In the genomic region with DNA sequence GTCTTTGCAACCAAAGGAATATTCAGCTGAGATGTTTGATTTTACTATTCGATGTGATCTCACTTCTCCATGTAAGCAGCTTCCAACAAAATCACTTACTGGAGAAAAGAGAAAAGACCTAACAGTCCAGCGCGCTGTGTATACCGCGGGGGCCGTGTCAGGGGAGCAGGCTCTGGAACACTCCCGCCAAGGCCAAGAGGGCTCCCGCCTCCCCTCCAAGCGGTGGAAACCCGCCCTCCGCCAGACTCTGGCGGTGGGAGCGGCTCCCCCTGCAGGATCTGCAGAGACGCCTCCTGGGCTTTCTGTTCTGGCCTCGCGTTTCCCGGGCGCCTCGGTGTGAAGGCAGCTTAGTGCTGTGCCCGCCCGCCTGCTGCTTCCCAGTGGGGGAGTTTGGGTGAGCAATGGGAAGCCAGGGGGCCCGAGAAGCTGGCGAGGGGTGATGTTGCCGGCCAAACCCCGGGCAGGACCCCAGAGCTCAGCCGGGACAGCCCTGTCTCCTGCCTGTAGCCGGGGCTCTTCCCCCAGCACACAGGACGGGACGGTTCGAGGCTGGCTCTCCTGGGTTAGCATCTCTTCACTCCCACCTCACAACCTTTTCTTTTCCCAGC, we compare ENCODE assay signal across 8 cellular contexts. TPM values are rescaled to one million over a fixed set of nuclear protein-coding genes. Genes with fewer than 3 reads are reported as not detected.
A peak's percentile ranks its signal among the peaks of the same experiment; 100 is the strongest.
DNase-seq lines count a peak whose midpoint lies in the region; ATAC-seq and TF ChIP-seq lines count a peak whose summit lies in the region.

No MANE protein-coding gene starts in this region.

- no peak overlapping the region for H3K27ac ChIP-seq in CD8-positive, alpha-beta T cell (ENCODE audit: low read depth, low read length)
- peak overlapping the region in 2 of 59 donors; percentile 33 to 35 for H3K27ac ChIP-seq in dorsolateral prefrontal cortex
- no peak overlapping the region for H3K27ac ChIP-seq in lower lobe of right lung

- no peaks in the 10 kb centered on the region for H3K9me3 ChIP-seq in CD8-positive, alpha-beta T cell (ENCODE audit: low read length)
- no peaks in the 10 kb centered on the region for H3K9me3 ChIP-seq in lower lobe of right lung

- H3K36me3 Mint-ChIP-seq in CD8-positive, alpha-beta T cell = no peaks in the 10 kb centered on the region
- H3K36me3 Mint-ChIP-seq in activated CD4-positive, alpha-beta memory T cell treated with anti-CD3 and anti-CD28 coated beads, Interleukin-2, amount 10 ng/mL, durations not matched to agents 7 days and 5 days (ENCODE audit: low read depth) = no peaks in the 10 kb centered on the region

- peaks cover 18% of the 10 kb centered on the region for H3K27me3 ChIP-seq in CD8-positive, alpha-beta T cell (ENCODE audit: insufficient read depth, low read length)
- peaks cover 0 to 6% (median 0%) of the 10 kb centered on the region in 45 donors for H3K27me3 ChIP-seq in dorsolateral prefrontal cortex
- peaks cover 3% of the 10 kb centered on the region for H3K27me3 ChIP-seq in lower lobe of right lung (ENCODE audit: low read depth)

- no peak overlapping the region for H3K4me3 Mint-ChIP-seq in CD8-positive, alpha-beta T cell
- no peak overlapping the region for H3K4me3 Mint-ChIP-seq in activated CD4-positive, alpha-beta memory T cell treated with anti-CD3 and anti-CD28 coated beads, Interleukin-2, amount 10 ng/mL, durations not matched to agents 7 days and 5 days

- peak; percentile 18 to 80 (median 63) for DNase-seq in CD8-positive, alpha-beta T cell
- DNase-seq in HFF-Myc (ENCODE audit: extremely low read depth, low read depth) (no peak), NCI-H748 (lab: John Stamatoyannopoulos, UW; ENCODE audit: unreplicated experiment) (peak; percentile 75), dorsolateral prefrontal cortex (peak; percentile 51 to 82 (median 59)), lower lobe of right lung (peak; percentile 78)
- DNase-seq in activated CD4-positive, alpha-beta memory T cell treated with anti-CD3 and anti-CD28 coated beads, Interleukin-2, amount 10 ng/mL, durations not matched to agents 7 days and 5 days = peak; percentile 68
- DNase-seq in stimulated activated CD4-positive, alpha-beta T cell treated with anti-CD3 and anti-CD28 coated beads, Interleukin-4, amount 100 ng/mL, for 48 hours (ENCODE audit: low read depth in 2 of 2) = peak; percentile 46 to 47

- CTCF ChIA-PET in CD8-positive, alpha-beta T cell (lab: Charles Lee) = interaction anchor here (0.6 to 3.0 kb wide), 19 partner anchors 9 to 350 kb away, joined by 3 to 17 read pairs (median 3); no protein-coding TSS in a partner anchor
- CTCF ChIA-PET in activated CD4-positive, alpha-beta memory T cell treated with anti-CD3 and anti-CD28 coated beads, Interleukin-2, amount 10 ng/mL, durations not matched to agents 7 days and 5 days (lab: Charles Lee) = interaction anchor here (0.7 to 1.9 kb wide), 14 partner anchors 10 to 170 kb away, joined by 3 to 11 read pairs (median 3); a partner anchor contains a TSS

- peaks cover 20% of the 10 kb centered on the region for H3K4me1 ChIP-seq in CD8-positive, alpha-beta T cell (ENCODE audit: insufficient read depth, low read length)
- H3K4me1 ChIP-seq in lower lobe of right lung = peaks cover 24% of the 10 kb centered on the region

- H3K36me3 ChIP-seq in CD8-positive, alpha-beta T cell (ENCODE audit: insufficient read depth, low read length) = no peaks in the 10 kb centered on the region
- no peaks in the 10 kb centered on the region for H3K36me3 ChIP-seq in lower lobe of right lung

- H3K4me1 Mint-ChIP-seq in CD8-positive, alpha-beta T cell (ENCODE audit: low read depth) = peaks cover 22% of the 10 kb centered on the region
- peaks cover 27% of the 10 kb centered on the region for H3K4me1 Mint-ChIP-seq in activated CD4-positive, alpha-beta memory T cell treated with anti-CD3 and anti-CD28 coated beads, Interleukin-2, amount 10 ng/mL, durations not matched to agents 7 days and 5 days

- H3K9me3 Mint-ChIP-seq in CD8-positive, alpha-beta T cell = no peaks in the 10 kb centered on the region
- H3K9me3 Mint-ChIP-seq in activated CD4-positive, alpha-beta memory T cell treated with anti-CD3 and anti-CD28 coated beads, Interleukin-2, amount 10 ng/mL, durations not matched to agents 7 days and 5 days = no peaks in the 10 kb centered on the region

- peak; percentile 74 for ATAC-seq in CD8-positive, alpha-beta T cell
- ATAC-seq in lower lobe of right lung (peak; percentile 86 to 87), HG02852 (IDR thresholded peaks at IDR 0.05; ENCODE audit: unreplicated experiment) (no peak)

- intact Hi-C loops in CD8-positive, alpha-beta T cell (cut with DNase I, micrococcal nuclease) = loop anchor here (1.0 to 5.0 kb wide), 4 partner anchors 35 to 163 kb away; a partner anchor contains a TSS
- intact Hi-C loops in dorsolateral prefrontal cortex (cut with DNase I) = no loop called here
- intact Hi-C loops in lower lobe of right lung (cut with DNase I) = no loop called here

- POLR2A ChIA-PET in CD8-positive, alpha-beta T cell (lab: Charles Lee) = no interaction called here
- POLR2A ChIA-PET in activated CD4-positive, alpha-beta memory T cell treated with anti-CD3 and anti-CD28 coated beads, Interleukin-2, amount 10 ng/mL, durations not matched to agents 7 days and 5 days (lab: Charles Lee) = interaction anchor here (1.1 to 1.2 kb wide), 2 partner anchors 62 to 66 kb away, joined by 3 to 4 read pairs; a partner anchor contains a TSS

- H3K27me3 Mint-ChIP-seq in CD8-positive, alpha-beta T cell (ENCODE audit: low read depth) = peaks cover 59% of the 10 kb centered on the region
- H3K27me3 Mint-ChIP-seq in activated CD4-positive, alpha-beta memory T cell treated with anti-CD3 and anti-CD28 coated beads, Interleukin-2, amount 10 ng/mL, durations not matched to agents 7 days and 5 days = peaks cover 67% of the 10 kb centered on the region

- H3K4me3 ChIP-seq in CD8-positive, alpha-beta T cell (ENCODE audit: low read depth, low read length) = no peak overlapping the region
- H3K4me3 ChIP-seq in HFF-Myc (replicated peaks; ENCODE audit: low read depth, low read length) (0 out of 2 replicates have a peak overlapping the region, but pooled peaks have one; percentile 3), dorsolateral prefrontal cortex (peak overlapping the region in 57 of 59 donors; percentile 0 to 63 (median 43)), lower lobe of right lung (peak overlapping the region; percentile 38)

- TF ChIP-seq CTCF in CD8-positive, alpha-beta T cell (IDR thresholded peaks at IDR 0.05) = peak; percentile 61
- peak; percentile 74 for TF ChIP-seq CTCF in HFF-Myc (IDR thresholded peaks at IDR 0.05; ENCODE audit: low read depth, low read length, missing control alignments)
- TF ChIP-seq CTCF in dorsolateral prefrontal cortex (IDR thresholded peaks at IDR 0.05 in 54 of 56, conservative IDR thresholded peaks at IDR 0.05 in 2 of 56; ENCODE audit: low read depth in 1 of 56, partially characterized antibody in 56 of 56) = peak in 55 of 56 donors; percentile 36 to 80 (median 63)
- peak; percentile 78 for TF ChIP-seq CTCF in lower lobe of right lung (IDR thresholded peaks at IDR 0.05)

- no peak overlapping the region for H3K27ac Mint-ChIP-seq in CD8-positive, alpha-beta T cell
- H3K27ac Mint-ChIP-seq in activated CD4-positive, alpha-beta memory T cell treated with anti-CD3 and anti-CD28 coated beads, Interleukin-2, amount 10 ng/mL, durations not matched to agents 7 days and 5 days = no peak overlapping the region

RNA-seq across cellular contexts. Expression of a gene that starts 36.3 kb away (rescaled TPM):
- total RNA-seq in CD8-positive, alpha-beta T cell = 1 to 10 TPM; 3.7 to 4.1 TPM
- 10 to 100 TPM; 13.9 to 15.9 TPM for total RNA-seq in activated CD4-positive, alpha-beta memory T cell treated with anti-CD3 and anti-CD28 coated beads, Interleukin-2, amount 10 ng/mL, durations not matched to agents 7 days and 5 days
- total RNA-seq in dorsolateral prefrontal cortex (1 to 10 TPM; 2.2 to 8.4 (median 3.9) TPM), lower lobe of right lung (15.9 TPM)

RNA-seq across cellular contexts. Expression of a gene that starts 57.8 kb away (rescaled TPM):
- total RNA-seq in CD8-positive, alpha-beta T cell = 10 to 100 TPM; 18.3 to 20.3 TPM
- 10 to 100 TPM; 33.2 to 33.7 TPM for total RNA-seq in activated CD4-positive, alpha-beta memory T cell treated with anti-CD3 and anti-CD28 coated beads, Interleukin-2, amount 10 ng/mL, durations not matched to agents 7 days and 5 days
- 10 to 100 TPM; 15.7 to 49.5 (median 30.0) TPM for total RNA-seq in dorsolateral prefrontal cortex
- total RNA-seq in lower lobe of right lung = 24.8 TPM

Comparison
In these comparisons a context has a peak if more than half of its experiments do, and no peak if none do; other contexts are left out.
1. intact Hi-C loops: an anchor here in CD8-positive, alpha-beta T cell (1.0 to 5.0 kb wide); none called in dorsolateral prefrontal cortex and lower lobe of right lung.